Comparison of ENCODE assay signal across 2 cellular contexts in the genomic region with DNA sequence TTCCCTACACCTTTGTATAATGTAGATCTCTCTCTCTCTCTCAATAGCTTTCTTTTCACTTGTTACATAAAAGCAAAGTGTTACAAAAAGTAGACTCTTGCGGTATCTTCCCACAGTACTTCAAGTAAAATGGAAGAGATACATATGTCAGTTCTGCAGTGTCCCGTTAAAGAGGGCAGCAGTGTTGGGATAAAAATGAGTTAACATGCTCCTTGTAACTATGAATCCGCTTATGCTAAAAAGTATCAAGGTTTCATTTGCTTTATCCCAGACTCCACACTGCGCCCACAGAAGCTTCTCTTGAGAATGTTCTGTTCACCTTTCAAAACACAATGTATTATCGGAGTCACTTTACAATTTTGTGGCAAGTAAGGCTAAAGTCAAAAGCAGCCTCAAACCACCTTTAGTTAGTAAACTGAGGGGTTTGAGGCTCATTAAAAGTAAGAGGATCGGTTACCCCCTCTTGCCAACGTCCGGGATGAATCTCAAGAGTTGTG.
TF ChIP-seq lines count a peak whose summit lies in the region.

No MANE protein-coding gene starts in this region.

TF ChIP-seq in HCT116, 20 proteins besides CTCF, POLR2A, EP300 and RAD21 (continued from another document):
- TF ChIP-seq MAX (IDR thresholded peaks at IDR 0.05) (no peak), ZFX (IDR thresholded peaks at IDR 0.05) (no peak)

TF ChIP-seq in neural cell, 6 proteins besides CTCF, POLR2A, EP300 and RAD21 (continued from another document):
- no peak for TF ChIP-seq EZH2 (IDR thresholded peaks at IDR 0.05; ENCODE audit: borderline replicate concordance, insufficient read depth, low read length, poor library complexity, severe bottlenecking)
